Comparison of ENCODE assay signal across 8 cellular contexts in the genomic region with DNA sequence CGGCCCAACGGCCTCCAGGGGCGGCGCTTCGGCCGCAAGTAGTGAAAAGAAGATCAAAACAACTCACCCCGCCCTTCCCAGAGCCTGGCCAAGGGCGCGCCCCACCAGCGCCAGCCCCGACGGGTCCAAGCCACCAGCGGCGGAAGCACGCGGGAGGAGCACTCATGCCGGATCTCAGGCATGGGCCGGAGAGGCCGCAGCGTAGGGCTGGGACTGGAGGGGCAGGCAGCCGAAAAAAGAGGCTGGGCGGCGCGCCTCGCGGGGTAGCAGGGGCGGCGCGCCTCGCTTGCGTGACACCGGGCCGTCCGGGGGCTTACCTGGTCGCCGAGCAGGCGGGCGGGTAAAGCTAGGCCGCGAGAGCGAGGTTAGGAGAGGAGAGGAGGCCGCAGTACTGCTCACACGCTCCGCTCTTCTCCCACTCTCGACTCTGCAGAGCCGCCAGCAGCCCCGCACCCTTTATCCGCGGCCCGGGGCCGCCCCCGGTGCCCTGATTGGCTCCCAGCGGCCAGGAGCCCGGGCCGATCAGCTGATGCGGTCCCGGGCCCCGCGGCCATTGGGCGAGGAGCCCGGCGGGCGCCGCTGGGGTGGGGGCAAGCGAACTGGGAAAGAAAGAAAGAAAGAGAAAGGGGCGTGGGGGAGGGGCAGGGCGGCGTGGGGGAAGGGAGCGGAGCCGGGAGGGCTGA. TPM values are rescaled to one million over a fixed set of nuclear protein-coding genes. Genes with fewer than 3 reads are reported as not detected.
DNase-seq lines count a peak whose midpoint lies in the region; ATAC-seq and TF ChIP-seq lines count a peak whose summit lies in the region.

GLUL (minus strand) TSS at position 429 of the 683 bp plus-strand sequence. CDS start 3,053 bp downstream, outside the sequence.

- H3K27me3 Mint-ChIP-seq in dendritic cell treated with granulocyte-macrophage colony-stimulating factor and Interleukin-4, amounts not matched to agents 40 ng/mL and 50 ng/mL, for 4 days = no peaks in the 10 kb centered on the region

- H3K4me3 Mint-ChIP-seq in dendritic cell treated with granulocyte-macrophage colony-stimulating factor and Interleukin-4, amounts not matched to agents 40 ng/mL and 50 ng/mL, for 4 days = peak within 1 kb of the TSS; percentile 100

- peak; percentile 95 for TF ChIP-seq POLR2A in GM19193 (IDR thresholded peaks at IDR 0.05; ENCODE audit: extremely low read depth, insufficient read depth, insufficient read length)

- intact Hi-C loops in dendritic cell treated with granulocyte-macrophage colony-stimulating factor and Interleukin-4, amounts not matched to agents 40 ng/mL and 50 ng/mL, for 4 days (cut with micrococcal nuclease) = loop anchor here (1.0 to 5.0 kb wide), 3 partner anchors 201 to 396 kb away; partner anchors contain the start of gene NPL

- peak; percentile 82 for ATAC-seq in HG03432 (IDR thresholded peaks at IDR 0.05; ENCODE audit: unreplicated experiment)
- ATAC-seq in left lobe of liver = peak; percentile 84

- H3K27ac Mint-ChIP-seq in dendritic cell treated with granulocyte-macrophage colony-stimulating factor and Interleukin-4, amounts not matched to agents 40 ng/mL and 50 ng/mL, for 4 days = peak within 1 kb of the TSS; percentile 100

- no peaks in the 10 kb centered on the region for H3K9me3 Mint-ChIP-seq in dendritic cell treated with granulocyte-macrophage colony-stimulating factor and Interleukin-4, amounts not matched to agents 40 ng/mL and 50 ng/mL, for 4 days

- DNase-seq in AML-193 (lab: John Stamatoyannopoulos, UW) (peak; percentile 81 to 90), NCI-H446 treated with DMSO at 0.1 percent for 48 hours (lab: John Stamatoyannopoulos, UW) (peak; percentile 92), left lobe of liver (ENCODE audit: low spot score) (peak; percentile 96)
- peak; percentile 75 for DNase-seq in activated CD4-positive, alpha-beta T cell treated with anti-CD3 and anti-CD28 coated beads for 48 hours
- peak; percentile 67 to 74 for DNase-seq in stimulated activated CD4-positive, alpha-beta T cell treated with anti-CD3 and anti-CD28 coated beads, Interleukin-2, amount 100 ng/mL, for 24 hours

- H3K36me3 Mint-ChIP-seq in dendritic cell treated with granulocyte-macrophage colony-stimulating factor and Interleukin-4, amounts not matched to agents 40 ng/mL and 50 ng/mL, for 4 days (ENCODE audit: low read depth) = peaks cover 51% of the 10 kb centered on the region

- H3K4me1 Mint-ChIP-seq in dendritic cell treated with granulocyte-macrophage colony-stimulating factor and Interleukin-4, amounts not matched to agents 40 ng/mL and 50 ng/mL, for 4 days (ENCODE audit: low read depth) = peaks cover 68% of the 10 kb centered on the region

RNA-seq across cellular contexts. Expression of gene GLUL, which starts in this region (rescaled TPM):
- 221 TPM for total RNA-seq in left lobe of liver

Comparison
In these comparisons a context has a peak if more than half of its experiments do, and no peak if none do; other contexts are left out.
1. Peak in every context shown above with its lines: DNase-seq and ATAC-seq.